ENCODE assay signal across 8 cellular contexts in the genomic region with DNA sequence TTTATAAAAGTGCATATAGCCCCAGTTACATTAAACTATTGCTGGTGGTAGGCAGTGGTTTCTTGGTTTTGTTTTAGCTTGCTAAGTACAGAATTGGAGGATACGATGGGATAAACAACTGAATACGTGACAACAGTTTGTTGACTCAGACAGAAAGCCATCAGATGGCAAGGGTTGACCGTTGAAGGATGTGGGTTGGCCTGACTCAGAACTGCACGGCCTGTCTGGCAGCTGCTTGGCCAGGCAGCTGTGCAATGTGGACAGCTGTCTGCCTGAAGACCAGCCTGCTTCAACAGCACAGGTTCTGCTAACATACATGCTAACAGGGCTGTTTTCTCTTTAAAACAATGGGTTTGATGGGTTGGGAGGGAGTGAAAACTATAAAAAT. TPM values are rescaled to one million over a fixed set of nuclear protein-coding genes. Genes with fewer than 3 reads are reported as not detected.
DNase-seq lines count a peak whose midpoint lies in the region; ATAC-seq and TF ChIP-seq lines count a peak whose summit lies in the region.

No MANE protein-coding gene starts in this region.

- H3K9me3 ChIP-seq in MM.1S (replicated peaks; ENCODE audit: insufficient read depth, low read length), result no peaks in the 10 kb centered on the region
- H3K9me3 ChIP-seq in adipocyte (ENCODE audit: control insufficient read depth, low read length), result no peaks in the 10 kb centered on the region

- TF ChIP-seq CTCF in HFF-Myc (IDR thresholded peaks at IDR 0.05; ENCODE audit: low read depth, low read length, missing control alignments) (no peak), MM.1S (IDR thresholded peaks at IDR 0.05; ENCODE audit: low read length) (no peak)

- H3K9ac ChIP-seq in MM.1S (ENCODE audit: low read length), result peak overlapping the region; percentile 15; the same call in 1 of the 2 replicates
- H3K9ac ChIP-seq in adipocyte (ENCODE audit: low read length), result no peak overlapping the region

- ATAC-seq in left ventricle myocardium superior (peak; percentile 58), Right ventricle myocardium inferior (no peak)

- H2AFZ ChIP-seq in MM.1S (ENCODE audit: low read length), result peak overlapping the region; percentile 78

- no peaks in the 10 kb centered on the region for H3K27me3 ChIP-seq in MM.1S (replicated peaks; ENCODE audit: insufficient read depth, low read length)
- H3K27me3 ChIP-seq in adipocyte (replicated peaks; ENCODE audit: control insufficient read depth, insufficient read depth, low read length), result no peaks in the 10 kb centered on the region

- peak overlapping the region; percentile 53 for H3K4me2 ChIP-seq in MM.1S (ENCODE audit: low read depth, low read length)

- POLR2A ChIA-PET in HEK293T (lab: Yijun Ruan, JAX), result interaction anchor here (3.2 kb wide), 1 partner anchor 10 kb away, joined by 19 read pairs; no protein-coding TSS in a partner anchor

- peak overlapping the region; percentile 54 for H3K27ac ChIP-seq in MM.1S (ENCODE audit: low read length)

- CTCF ChIA-PET in HEK293T (lab: Yijun Ruan, JAX), result interaction anchor here (1.6 kb wide), 1 partner anchor 10 kb away, joined by 4 read pairs; no protein-coding TSS in a partner anchor

- H3F3A ChIP-seq in MM.1S (ENCODE audit: insufficient read depth, low read length), result peaks cover 14% of the 10 kb centered on the region

- H3K9me2 ChIP-seq in MM.1S (replicated peaks; ENCODE audit: insufficient read depth, low read length), result no peaks in the 10 kb centered on the region

- DNase-seq in left ventricle myocardium superior (peak; percentile 34), Right ventricle myocardium inferior (ENCODE audit: missing footprints) (no peak), HFF-Myc (ENCODE audit: extremely low read depth, low read depth) (peak; percentile 72), MM.1S (peak; percentile 95), adipocyte (ENCODE audit: low read depth) (peak; percentile 78), skeletal muscle cell (ENCODE audit: low read depth) (peak; percentile 88), HEK293T (ENCODE audit: extremely low spot score) (no peak), cerebellar cortex (ENCODE audit: low spot score) (no peak)

- no peaks in the 10 kb centered on the region for H3K79me2 ChIP-seq in MM.1S (ENCODE audit: low read length)

- H3K4me3 ChIP-seq in HFF-Myc (replicated peaks; ENCODE audit: low read depth, low read length), result no peak overlapping the region
- H3K4me3 ChIP-seq in MM.1S (ENCODE audit: low read length), result peak overlapping the region; percentile 4; the same call in 1 of the 2 replicates
- H3K4me3 ChIP-seq in adipocyte (ENCODE audit: low read length), result no peak overlapping the region
- no peak overlapping the region for H3K4me3 ChIP-seq in skeletal muscle cell (ENCODE audit: low read depth, low read length)

- H3K4me1 ChIP-seq in MM.1S (ENCODE audit: low read length), result peaks cover 21% of the 10 kb centered on the region
- H3K4me1 ChIP-seq in adipocyte (ENCODE audit: control insufficient read depth, insufficient read depth, low read length), result no peaks in the 10 kb centered on the region

- H4K20me1 ChIP-seq in MM.1S (ENCODE audit: insufficient read depth, low read length), result no peaks in the 10 kb centered on the region

- intact Hi-C loops in left ventricle myocardium superior (cut with micrococcal nuclease) (no loop called here), Right ventricle myocardium inferior (cut with DNase I) (no loop called here)

- H3K36me3 ChIP-seq in MM.1S (replicated peaks; ENCODE audit: insufficient read depth, low read length) (no peaks in the 10 kb centered on the region), adipocyte (ENCODE audit: control insufficient read depth, insufficient read depth, low read length, severe bottlenecking) (no peaks in the 10 kb centered on the region)

TF ChIP-seq in HEK293T, 16 proteins besides CTCF, POLR2A, EP300 and RAD21:
- no peak for TF ChIP-seq FOXA1 (IDR thresholded peaks at IDR 0.05)
- no peak for TF ChIP-seq FOXK2 (IDR thresholded peaks at IDR 0.05)
TF ChIP-seq in HEK293T: peak in this region for 0.

RNA-seq across cellular contexts. Expression of a gene that starts 46.6 kb away (rescaled TPM):
- total RNA-seq in left ventricle myocardium superior (48.8 TPM), Right ventricle myocardium inferior (45.4 TPM)

RNA-seq across cellular contexts. Expression of a gene that starts 46.8 kb away (rescaled TPM):
- total RNA-seq in left ventricle myocardium superior, result 1.1 TPM
- 0.70 TPM for total RNA-seq in Right ventricle myocardium inferior

Comparison
In these comparisons a context has a peak if more than half of its experiments do, and no peak if none do; other contexts are left out.
1. DNase-seq: peak in left ventricle myocardium superior (single experiment), HFF-Myc (single experiment), MM.1S (single experiment), adipocyte (single experiment) and skeletal muscle cell (single experiment); none in Right ventricle myocardium inferior (single experiment), HEK293T (single experiment) and cerebellar cortex (single experiment).